In the genomic region with DNA sequence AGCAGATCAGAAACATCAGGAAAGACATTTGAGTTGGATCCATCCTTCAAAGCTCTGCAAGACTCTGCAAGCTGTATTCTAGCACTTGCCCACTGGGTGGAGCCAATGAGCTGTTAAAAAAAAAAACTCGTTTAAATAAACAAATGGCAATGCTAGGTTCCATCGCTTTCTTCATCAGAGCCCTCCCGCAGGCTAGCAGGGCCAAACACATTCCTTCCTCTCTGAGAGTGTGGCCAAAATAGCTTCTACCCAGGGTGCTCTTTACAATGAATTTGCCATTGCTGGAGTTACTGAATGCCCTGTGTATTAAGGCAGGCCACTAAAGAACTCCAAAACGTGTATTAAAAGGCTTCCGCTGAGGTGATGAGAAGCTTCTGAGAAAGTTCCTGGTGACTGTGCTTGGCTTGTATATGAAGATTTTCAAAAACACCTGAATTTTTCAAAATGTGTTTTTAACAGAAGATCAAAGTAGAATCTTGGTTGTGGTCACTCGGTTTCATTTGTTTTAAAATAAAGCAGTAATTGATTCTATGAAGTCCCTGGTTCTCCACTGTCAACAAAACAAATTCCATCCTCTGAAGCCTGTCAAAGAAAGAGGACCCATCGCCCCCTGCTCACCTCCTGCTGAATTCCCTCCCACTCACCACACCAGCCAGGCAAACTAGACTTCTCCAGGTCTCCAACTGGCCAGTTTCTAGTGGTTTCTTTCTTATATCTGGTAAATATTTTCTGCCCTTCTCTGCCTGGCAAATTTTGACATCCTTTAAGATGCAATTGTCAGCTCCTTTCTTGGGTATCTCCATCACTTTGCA, we compare ENCODE assay signal across 1 cellular context.
TF ChIP-seq lines count a peak whose summit lies in the region.

No MANE protein-coding gene starts in this region.

TF ChIP-seq in HepG2, 621 proteins besides CTCF, POLR2A, EP300 and RAD21 (continued from another document):
- TF ChIP-seq, protein P1, sequence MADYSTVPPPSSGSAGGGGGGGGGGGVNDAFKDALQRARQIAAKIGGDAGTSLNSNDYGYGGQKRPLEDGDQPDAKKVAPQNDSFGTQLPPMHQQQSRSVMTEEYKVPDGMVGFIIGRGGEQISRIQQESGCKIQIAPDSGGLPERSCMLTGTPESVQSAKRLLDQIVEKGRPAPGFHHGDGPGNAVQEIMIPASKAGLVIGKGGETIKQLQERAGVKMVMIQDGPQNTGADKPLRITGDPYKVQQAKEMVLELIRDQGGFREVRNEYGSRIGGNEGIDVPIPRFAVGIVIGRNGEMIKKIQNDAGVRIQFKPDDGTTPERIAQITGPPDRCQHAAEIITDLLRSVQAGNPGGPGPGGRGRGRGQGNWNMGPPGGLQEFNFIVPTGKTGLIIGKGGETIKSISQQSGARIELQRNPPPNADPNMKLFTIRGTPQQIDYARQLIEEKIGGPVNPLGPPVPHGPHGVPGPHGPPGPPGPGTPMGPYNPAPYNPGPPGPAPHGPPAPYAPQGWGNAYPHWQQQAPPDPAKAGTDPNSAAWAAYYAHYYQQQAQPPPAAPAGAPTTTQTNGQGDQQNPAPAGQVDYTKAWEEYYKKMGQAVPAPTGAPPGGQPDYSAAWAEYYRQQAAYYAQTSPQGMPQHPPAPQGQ (CRISPR knock-in tag; IDR thresholded peaks at IDR 0.05; ENCODE audit: borderline replicate concordance) = no peak
- TF ChIP-seq SIX4 (CRISPR knock-in tag; IDR thresholded peaks at IDR 0.05) (no peak), ZNF317 (CRISPR knock-in tag; IDR thresholded peaks at IDR 0.05) (0 out of 2 replicates have a peak, but pooled peaks have one; percentile 60), NR2C2 (CRISPR knock-in tag; IDR thresholded peaks at IDR 0.05; ENCODE audit: borderline replicate concordance) (no peak), ZNF605 (CRISPR knock-in tag; IDR thresholded peaks at IDR 0.05) (no peak), ZNF138 (CRISPR knock-in tag; IDR thresholded peaks at IDR 0.05; ENCODE audit: low read depth) (no peak), SMC3 (IDR thresholded peaks at IDR 0.05; ENCODE audit: low read length) (peak; percentile 83), EEA1 (CRISPR knock-in tag; IDR thresholded peaks at IDR 0.05; ENCODE audit: borderline replicate concordance) (no peak)
